ENCODE assay signal across 16 cellular contexts in the genomic region with DNA sequence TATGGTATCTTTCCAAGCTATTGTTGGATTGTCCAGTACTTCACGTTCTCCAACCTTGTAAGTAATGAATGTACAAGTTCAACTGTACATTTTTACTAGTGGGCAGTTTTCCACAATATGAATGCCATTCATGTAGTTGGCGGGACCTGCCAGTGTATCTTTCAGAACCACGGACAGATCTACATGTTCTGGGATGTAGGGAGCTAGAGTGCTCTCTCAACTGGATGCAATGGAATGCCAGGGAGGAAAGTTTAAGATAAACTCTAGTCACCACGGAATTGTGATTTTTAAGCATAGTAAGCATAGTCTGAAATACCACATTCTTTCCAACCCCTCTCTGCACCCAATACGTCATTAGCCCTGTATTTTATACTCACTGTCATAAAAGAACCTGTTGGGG. TPM values are rescaled to one million over a fixed set of nuclear protein-coding genes. Genes with fewer than 3 reads are reported as not detected.
DNase-seq lines count a peak whose midpoint lies in the region; ATAC-seq and TF ChIP-seq lines count a peak whose summit lies in the region.
"Had no signal": no experiment of that assay in that cellular context is flagged by ENCODE, and none has a peak within 500 bp of the region (broad histone marks: within the 10 kb centered on the region; RNA-seq: fewer than 3 reads in every experiment).

No MANE protein-coding gene starts in this region.

- no peak overlapping the region for H2BK20ac ChIP-seq in IMR-90 (ENCODE audit: low read depth, low read length)

- H4K5ac ChIP-seq in IMR-90 (ENCODE audit: low read depth, low read length): no peak overlapping the region

- H3K4me1 ChIP-seq in IMR-90 (ENCODE audit: control insufficient read depth, insufficient read depth, low read length): no peaks in the 10 kb centered on the region

- H3K9ac ChIP-seq in IMR-90 (ENCODE audit: low read depth, low read length): no peak overlapping the region

- no peak overlapping the region for H3K4me3 Mint-ChIP-seq in natural killer cell treated with Interleukin-12 subunit alpha and Interleukin-12 subunit beta and Interleukin-15 and Interleukin-18, amount 100 ng/mL, for 72 hours
- H3K4me3 Mint-ChIP-seq: activated CD4-positive, alpha-beta T cell treated with anti-CD3 and anti-CD28 coated beads for 36 hours; activated T-cell treated with anti-CD3 and anti-CD28 coated beads, Interleukin-2, amount 50 U/mL, for 4 hours; B cell; T-cell had no signal

- no peak overlapping the region for H2BK15ac ChIP-seq in IMR-90 (ENCODE audit: low read depth, low read length)

- H3K79me1 ChIP-seq in IMR-90 (ENCODE audit: low read depth in 1 of 2, low read length in 2 of 2): no peaks in the 10 kb centered on the region

- no peak overlapping the region for H2BK5ac ChIP-seq in IMR-90 (ENCODE audit: low read depth, low read length, poor library complexity, severe bottlenecking)

- peaks cover 7 to 10% of the 10 kb centered on the region in 2 donors for H3K4me1 Mint-ChIP-seq in natural killer cell treated with Interleukin-12 subunit alpha and Interleukin-12 subunit beta and Interleukin-15 and Interleukin-18, amount 100 ng/mL, for 72 hours (ENCODE audit: low read depth in 2 of 2)
- H3K4me1 Mint-ChIP-seq: activated CD4-positive, alpha-beta T cell treated with anti-CD3 and anti-CD28 coated beads for 36 hours; B cell; brain had no signal

- H2AFZ ChIP-seq in IMR-90 (replicated peaks; ENCODE audit: low read length, poor library complexity): no peak overlapping the region

- H3K9me3 ChIP-seq in IMR-90 (ENCODE audit: control insufficient read depth, insufficient read depth, low read length): no peaks in the 10 kb centered on the region

- no peaks in the 10 kb centered on the region for H3K9me1 ChIP-seq in IMR-90 (ENCODE audit: insufficient read depth, low read length)

- intact Hi-C loops in IMR-90 (cut with micrococcal nuclease): no loop called here

- H4K20me1 ChIP-seq in IMR-90 (ENCODE audit: insufficient read depth, low read length): no peaks in the 10 kb centered on the region

- no peak overlapping the region for H3K27ac Mint-ChIP-seq in activated naive CD4-positive, alpha-beta T cell treated with anti-CD3 and anti-CD28 coated beads, Interleukin-2, amount 50 U/mL, for 72 hours
- H3K27ac Mint-ChIP-seq in natural killer cell treated with Interleukin-12 subunit alpha and Interleukin-12 subunit beta and Interleukin-15 and Interleukin-18, amount 100 ng/mL, for 72 hours: no peak overlapping the region
- H3K27ac Mint-ChIP-seq: activated CD4-positive, alpha-beta T cell treated with anti-CD3 and anti-CD28 coated beads for 36 hours; B cell; brain; T-cell had no signal

- H3K36me3 Mint-ChIP-seq in activated naive CD4-positive, alpha-beta T cell treated with anti-CD3 and anti-CD28 coated beads, Interleukin-2, amount 50 U/mL, for 72 hours: peaks cover 0 to 7% of the 10 kb centered on the region in 2 donors
- no peaks in the 10 kb centered on the region for H3K36me3 Mint-ChIP-seq in natural killer cell treated with Interleukin-12 subunit alpha and Interleukin-12 subunit beta and Interleukin-15 and Interleukin-18, amount 100 ng/mL, for 72 hours
- H3K36me3 Mint-ChIP-seq: brain, T-cell had no signal

- no peak overlapping the region for H3K4me2 ChIP-seq in IMR-90 (ENCODE audit: low read depth, low read length)

- peaks cover 0 to 5% of the 10 kb centered on the region in 2 donors for H3K9me3 Mint-ChIP-seq in activated naive CD4-positive, alpha-beta T cell treated with anti-CD3 and anti-CD28 coated beads, Interleukin-2, amount 50 U/mL, for 72 hours
- H3K9me3 Mint-ChIP-seq in natural killer cell treated with Interleukin-12 subunit alpha and Interleukin-12 subunit beta and Interleukin-15 and Interleukin-18, amount 100 ng/mL, for 72 hours: no peaks in the 10 kb centered on the region
- H3K9me3 Mint-ChIP-seq: brain had no signal

- TF ChIP-seq CTCF in IMR-90 (conservative IDR thresholded peaks at IDR 0.05; ENCODE audit: low read depth, low read length): no peak
- TF ChIP-seq CTCF in brain microvascular endothelial cell (IDR thresholded peaks at IDR 0.05; ENCODE audit: low read depth, low read length, missing control alignments): no peak
- no peak for TF ChIP-seq CTCF in GM10248 (IDR thresholded peaks at IDR 0.05; ENCODE audit: control extremely low read depth, extremely low read depth, low read depth, missing control alignments)

- H2BK120ac ChIP-seq in IMR-90 (ENCODE audit: low read depth, low read length): no peak overlapping the region

- CTCF ChIA-PET in IMR-90 (lab: Yijun Ruan, JAX) (no interaction called here), GM10248 (lab: Yijun Ruan, JAX) (interaction anchor here (2.5 kb wide), 1 partner anchor 8 kb away, joined by 10 read pairs; no protein-coding TSS in a partner anchor)

- POLR2A ChIA-PET in IMR-90 (lab: Charles Lee; ENCODE audit: unreplicated experiment): no interaction called here
- POLR2A ChIA-PET in GM10248 (lab: Yijun Ruan, JAX): no interaction called here

- H4K91ac ChIP-seq in IMR-90 (ENCODE audit: insufficient read depth, low read depth, low read length): no peak overlapping the region

- H3K4ac ChIP-seq in IMR-90 (ENCODE audit: low read depth, low read length): no peak overlapping the region

- no peak for TF ChIP-seq RAD21 in IMR-90 (IDR thresholded peaks at IDR 0.05; ENCODE audit: low read length)

- H3K36me3 ChIP-seq in IMR-90 (ENCODE audit: control insufficient read depth, insufficient read depth, low read length) (no peaks in the 10 kb centered on the region), brain microvascular endothelial cell (replicated peaks) (no peaks in the 10 kb centered on the region)

- no CpG with 5 or more reads among the region's 5 CpGs for WGBS in IMR-90 (ENCODE audit: extremely low coverage in 2 of 2, insufficient read length in 1 of 2), 2 experiments

- DNase-seq in AG08396 (ENCODE audit: low spot score) (peak; percentile 24), IMR-90 (peak; percentile 39), brain microvascular endothelial cell (peak; percentile 15), iPS-NIHi11 (ENCODE audit: low spot score) (peak; percentile 65), GM10248 (ENCODE audit: extremely low spot score) (no peak), DMS53 (lab: John Stamatoyannopoulos, UW) (no peak)
- DNase-seq in activated naive CD4-positive, alpha-beta T cell treated with anti-CD3 and anti-CD28 coated beads, Interleukin-2, amount 50 U/mL, for 72 hours (ENCODE audit: low spot score in 2 of 2): no peak
- DNase-seq in natural killer cell treated with Interleukin-12 subunit alpha and Interleukin-12 subunit beta and Interleukin-15 and Interleukin-18, amount 100 ng/mL, for 72 hours (ENCODE audit: low spot score): no peak
- DNase-seq: activated CD4-positive, alpha-beta T cell treated with anti-CD3 and anti-CD28 coated beads for 36 hours; activated T-cell treated with anti-CD3 and anti-CD28 coated beads, Interleukin-2, amount 50 U/mL, for 4 hours; retina; stimulated activated CD4-positive, alpha-beta T cell treated with anti-CD3 and anti-CD28 coated beads, Interleukin-4, amount 100 ng/mL, for 24 hours; stimulated activated naive CD4-positive, alpha-beta T cell treated with Interleukin-2 at 50 U/mL for 16 hours; T-cell had no signal

- no TSS peak for BruUV-seq in IMR-90 (replicated peaks; lab: Mats Ljungman, UMichigan)

- H3K27me3 Mint-ChIP-seq in natural killer cell treated with Interleukin-12 subunit alpha and Interleukin-12 subunit beta and Interleukin-15 and Interleukin-18, amount 100 ng/mL, for 72 hours: peaks cover 29 to 56% of the 10 kb centered on the region in 2 donors

- TF ChIP-seq POLR2A in IMR-90 (IDR thresholded peaks at IDR 0.05; ENCODE audit: low read depth, low read length): no peak

- dilution Hi-C loops in IMR-90 (cut with HindIII; ENCODE audit: low sequenced_read_pairs, unreplicated experiment): no loop called here

- no peak overlapping the region for H3K23ac ChIP-seq in IMR-90 (ENCODE audit: low read depth, low read length)

- no peak overlapping the region for H3K14ac ChIP-seq in IMR-90 (replicated peaks; ENCODE audit: low read depth, low read length)

- no peak overlapping the region for H3K18ac ChIP-seq in IMR-90 (ENCODE audit: low read depth, low read length)

- H3K27me3 ChIP-seq in IMR-90 (ENCODE audit: control insufficient read depth, insufficient read depth, low read length): peaks cover 6% of the 10 kb centered on the region
- H3K27me3 ChIP-seq in brain microvascular endothelial cell (replicated peaks): peaks cover 5% of the 10 kb centered on the region

- H3K56ac ChIP-seq in IMR-90 (ENCODE audit: extremely low read depth, insufficient read depth, low read length): no peak overlapping the region

- H4K8ac ChIP-seq in IMR-90 (ENCODE audit: low read depth in 2 of 2, low read length in 2 of 2): no peak overlapping the region

- H3K27ac ChIP-seq in IMR-90 (ENCODE audit: insufficient read depth, low read length) (no peak overlapping the region), brain microvascular endothelial cell (no peak overlapping the region)

- in situ Hi-C loops in IMR-90 (cut with MboI; ENCODE audit: low sequenced_read_pairs): no loop called here
- in situ Hi-C loops in brain microvascular endothelial cell (cut with HindIII; ENCODE audit: low pct_ligation_motif_present, low sequenced_read_pairs): no loop called here

- ATAC-seq in IMR-90 (ENCODE audit: low read depth): peak; percentile 54; the same call in 1 of the 2 replicates
- ATAC-seq in activated naive CD4-positive, alpha-beta T cell treated with anti-CD3 and anti-CD28 coated beads, Interleukin-2, amount 50 U/mL, for 72 hours: no peak
- no peak for ATAC-seq in natural killer cell treated with Interleukin-12 subunit alpha and Interleukin-12 subunit beta and Interleukin-15 and Interleukin-18, amount 100 ng/mL, for 72 hours
- ATAC-seq: activated CD4-positive, alpha-beta T cell treated with anti-CD3 and anti-CD28 coated beads for 36 hours; activated T-cell treated with anti-CD3 and anti-CD28 coated beads, Interleukin-2, amount 50 U/mL, for 4 hours; T-cell had no signal

- no peak overlapping the region for H2AK5ac ChIP-seq in IMR-90 (ENCODE audit: low read depth, low read length)

- no peak overlapping the region for H3K4me3 ChIP-seq in IMR-90 (ENCODE audit: insufficient read depth, low read depth, low read length)
- no peak overlapping the region for H3K4me3 ChIP-seq in brain microvascular endothelial cell (ENCODE audit: low read depth, low read length)

- H2AK9ac ChIP-seq in IMR-90 (replicated peaks; ENCODE audit: low read depth, low read length, poor library complexity): no peak overlapping the region

RNA-seq across cellular contexts. Expression of a gene that starts 21.5 kb away (rescaled TPM):
- total RNA-seq in IMR-90 (2012; rRNA removed): 8.8 and 10.6 TPM in 2 replicates
- polyA plus RNA-seq in IMR-90 (2012; rRNA removed): 87.3 and 104 TPM in 2 replicates
- 134 and 162 TPM in 2 replicates for polyA plus RNA-seq in IMR-90 (2012; cell fraction: cytosol; rRNA removed)
- polyA plus RNA-seq in IMR-90 (2012; cell fraction: nucleus; rRNA removed; ENCODE audit: low replicate concordance): 81.8 and 115 TPM in 2 replicates
- 1,000 to 10,000 TPM in 1 of 2 donors, 100 to 1,000 TPM in 1; 501 to 2,234 TPM for total RNA-seq in activated naive CD4-positive, alpha-beta T cell treated with anti-CD3 and anti-CD28 coated beads, Interleukin-2, amount 50 U/mL, for 72 hours
- 1,000 to 10,000 TPM; 1,205 to 1,894 TPM for total RNA-seq in natural killer cell treated with Interleukin-12 subunit alpha and Interleukin-12 subunit beta and Interleukin-15 and Interleukin-18, amount 100 ng/mL, for 72 hours

Comparison
In these comparisons a context has a peak if more than half of its experiments do, and no peak if none do; other contexts are left out.
1. DNase-seq: peak in AG08396 (single experiment), IMR-90 (single experiment), brain microvascular endothelial cell (single experiment) and iPS-NIHi11 (single experiment); none in activated naive CD4-positive, alpha-beta T cell treated with anti-CD3 and anti-CD28 coated beads, Interleukin-2, amount 50 U/mL, for 72 hours (0 of 2), GM10248 (single experiment), DMS53 (single experiment) and natural killer cell treated with Interleukin-12 subunit alpha and Interleukin-12 subunit beta and Interleukin-15 and Interleukin-18, amount 100 ng/mL, for 72 hours (single experiment).
2. RNA of a gene that starts 21.5 kb away (total RNA-seq): 501 to 2,234 TPM in activated naive CD4-positive, alpha-beta T cell treated with anti-CD3 and anti-CD28 coated beads, Interleukin-2, amount 50 U/mL, for 72 hours and 1,205 to 1,894 TPM in natural killer cell treated with Interleukin-12 subunit alpha and Interleukin-12 subunit beta and Interleukin-15 and Interleukin-18, amount 100 ng/mL, for 72 hours; 8.8 to 10.6 TPM in IMR-90; every median in the first group is over 10 times any median in the second.